ENCODE assay signal across 12 cellular contexts in genomic region chr3:12473503-12473902, GRCh38.
"Had no signal": no experiment of that assay in that cellular context is flagged by ENCODE, and none has a peak within 500 bp of the region (broad histone marks: within the 10 kb centered on the region; RNA-seq: fewer than 3 reads in every experiment).

No MANE protein-coding gene starts in this region.

- DNase-seq: activated CD4-positive, alpha-beta T cell treated with anti-CD3 and anti-CD28 coated beads for 48 hours; activated naive CD4-positive, alpha-beta T cell treated with anti-CD3 and anti-CD28 coated beads, Interleukin-2, amount 10 ng/mL, durations not matched to agents 7 days and 5 days; adrenal gland; heart left ventricle; left cardiac atrium; lower lobe of right lung; stimulated activated CD4-positive, alpha-beta T cell treated with anti-CD3 and anti-CD28 coated beads, Interleukin-1b, Interleukin-23, amount 100 ng/mL, for 48 hours; WERI-Rb-1 had no signal

- H3K4me3 Mint-ChIP-seq: activated naive CD4-positive, alpha-beta T cell treated with anti-CD3 and anti-CD28 coated beads, Interleukin-2, amount 10 ng/mL, durations not matched to agents 7 days and 5 days; mesothelial cell of epicardium; neural crest cell had no signal

- H3K27ac Mint-ChIP-seq: activated naive CD4-positive, alpha-beta T cell treated with anti-CD3 and anti-CD28 coated beads, Interleukin-2, amount 10 ng/mL, durations not matched to agents 7 days and 5 days; activated T-helper 2 cell treated with anti-CD3 and anti-CD28 coated beads, Interferon-gamma antibody, Interleukin-2, Interleukin-4, amounts not matched to agents 10 μg/mL and 5 μg/mL and 100 μg/mL, durations not matched to agents 14 hours and 24 hours and 36 hours; mesothelial cell of epicardium had no signal

- H3K27ac ChIP-seq: adrenal gland, heart left ventricle, lower lobe of right lung, WERI-Rb-1 had no signal

- H3K9me3 Mint-ChIP-seq: activated naive CD4-positive, alpha-beta T cell treated with anti-CD3 and anti-CD28 coated beads, Interleukin-2, amount 10 ng/mL, durations not matched to agents 7 days and 5 days; activated T-helper 2 cell treated with anti-CD3 and anti-CD28 coated beads, Interferon-gamma antibody, Interleukin-2, Interleukin-4, amounts not matched to agents 10 μg/mL and 5 μg/mL and 100 μg/mL, durations not matched to agents 14 hours and 24 hours and 36 hours; mesothelial cell of epicardium; neural crest cell had no signal

- H3K27me3 ChIP-seq: adrenal gland, heart left ventricle had no signal

- H3K4me3 ChIP-seq: adrenal gland, heart left ventricle, lower lobe of right lung had no signal

- H3K9me3 ChIP-seq: adrenal gland, heart left ventricle, lower lobe of right lung had no signal

- H3K36me3 ChIP-seq: adrenal gland, heart left ventricle, lower lobe of right lung, WERI-Rb-1 had no signal

- H3K4me1 Mint-ChIP-seq: neural crest cell had no signal

- H3K36me3 Mint-ChIP-seq: activated naive CD4-positive, alpha-beta T cell treated with anti-CD3 and anti-CD28 coated beads, Interleukin-2, amount 10 ng/mL, durations not matched to agents 7 days and 5 days; mesothelial cell of epicardium had no signal

- ATAC-seq: heart left ventricle, left cardiac atrium, lower lobe of right lung, SK-N-SH treated with all-trans-retinoic acid at 6 μM for 48 hours had no signal
